Comparison of ENCODE assay signal across 8 cellular contexts in the genomic region with DNA sequence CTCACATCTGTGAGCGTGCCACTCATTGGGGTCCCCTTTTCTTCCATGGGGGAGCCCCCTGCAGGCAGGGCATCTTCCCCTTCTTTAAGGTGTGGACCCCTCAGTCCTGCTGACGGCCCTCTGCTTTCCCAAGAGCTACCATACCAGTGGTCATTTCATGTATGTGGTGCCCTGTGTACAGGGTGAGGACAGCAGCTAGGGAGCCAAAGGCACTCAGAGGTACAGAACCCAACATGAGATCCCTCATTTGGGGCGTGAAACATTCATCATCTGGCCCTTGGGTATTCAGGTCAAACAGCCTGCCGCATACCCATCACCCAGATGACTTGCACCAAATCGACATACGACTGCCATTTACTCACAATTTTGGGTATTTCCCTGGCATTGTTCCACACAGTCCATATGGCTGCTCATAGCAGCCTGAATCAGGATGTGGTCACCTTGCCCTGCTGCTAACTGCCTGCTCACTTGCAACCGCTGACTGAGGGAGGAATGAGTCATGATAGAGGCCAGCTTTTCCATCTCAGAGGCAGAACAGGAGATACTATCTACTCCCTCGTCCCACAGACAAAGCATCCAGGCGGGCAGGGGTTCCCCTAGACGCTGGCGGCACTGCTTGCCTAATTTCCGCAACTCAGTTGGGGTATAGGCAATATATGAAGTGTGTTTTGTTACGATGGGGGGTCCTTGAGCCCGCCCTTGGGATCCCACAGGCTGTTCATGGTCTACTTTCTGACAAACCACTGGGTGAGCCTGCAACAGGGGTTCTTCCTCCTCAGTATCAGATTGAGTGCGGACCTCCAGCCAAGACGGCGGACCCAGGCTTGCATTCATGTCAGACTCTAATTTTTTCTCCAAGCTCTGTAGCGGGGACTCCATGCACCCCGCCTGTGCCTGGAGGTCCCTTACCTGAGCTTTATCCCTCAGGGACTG.
A peak's percentile ranks its signal among the peaks of the same experiment; 100 is the strongest.
DNase-seq lines count a peak whose midpoint lies in the region; ATAC-seq and TF ChIP-seq lines count a peak whose summit lies in the region.

No MANE protein-coding gene starts in this region.

- H3K9me2 ChIP-seq in PC-9 (ENCODE audit: insufficient read depth) = no peaks in the 10 kb centered on the region

- H2AFZ ChIP-seq in PC-9 = no peak overlapping the region; the same call in 1 of the 2 replicates

- H3K27ac ChIP-seq in PC-9 (no peak overlapping the region), tibial artery (no peak overlapping the region), mesendoderm (ENCODE audit: low read depth, low read length) (no peak overlapping the region)

- BruUV-seq in PC-9 (replicated peaks; lab: Mats Ljungman, UMichigan) = no TSS peak

- H3K18ac ChIP-seq in mesendoderm (ENCODE audit: low read length) = no peak overlapping the region

- no peak overlapping the region for H4K5ac ChIP-seq in mesendoderm (ENCODE audit: low read length)

- peak; percentile 35 for DNase-seq in activated naive CD4-positive, alpha-beta T cell treated with Interleukin-2 at 50 U/mL for 16 hours
- DNase-seq in activated naive CD4-positive, alpha-beta T cell (lab: John Stamatoyannopoulos, UW) = no peak
- DNase-seq in PC-9 (peak; percentile 50 to 54), fibroblast of pulmonary artery (ENCODE audit: low read depth) (peak; percentile 54), tibial artery (no peak), NCI-H510A treated with DMSO at 0.1 percent for 48 hours (lab: John Stamatoyannopoulos, UW) (no peak), mesendoderm (no peak)

- H3K23ac ChIP-seq in mesendoderm (ENCODE audit: low read length) = no peak overlapping the region

- H3K27me3 ChIP-seq in PC-9 (ENCODE audit: insufficient read depth, low read depth) (no peaks in the 10 kb centered on the region), tibial artery (no peaks in the 10 kb centered on the region), mesendoderm (ENCODE audit: insufficient read depth, low read length, poor library complexity) (no peaks in the 10 kb centered on the region)

- H3K9me3 ChIP-seq in PC-9 (ENCODE audit: insufficient read depth, low read depth) (no peaks in the 10 kb centered on the region), tibial artery (no peaks in the 10 kb centered on the region)

- no peaks in the 10 kb centered on the region for H3K79me2 ChIP-seq in PC-9 (ENCODE audit: low read depth)
- no peaks in the 10 kb centered on the region for H3K79me2 ChIP-seq in mesendoderm (ENCODE audit: control insufficient read depth, insufficient read depth, low read length)

- no peak overlapping the region for H4K8ac ChIP-seq in mesendoderm (ENCODE audit: low read depth, low read length)

- no peak overlapping the region for H2AK5ac ChIP-seq in mesendoderm (ENCODE audit: low read length)

- no peak overlapping the region for H3K4ac ChIP-seq in mesendoderm (ENCODE audit: low read depth, low read length)

- no peak overlapping the region for H2BK5ac ChIP-seq in mesendoderm (ENCODE audit: low read length)

- CTCF ChIA-PET in PC-9 (lab: Charles Lee) = interaction anchor here (0.6 kb wide), 1 partner anchor 218 kb away, joined by 3 read pairs; no protein-coding TSS in a partner anchor

- ATAC-seq in HG02938 (IDR thresholded peaks at IDR 0.05; ENCODE audit: unreplicated experiment) = peak; percentile 73

- H3K4me1 ChIP-seq in PC-9 (replicated peaks; ENCODE audit: insufficient read depth) (peaks cover 17% of the 10 kb centered on the region), tibial artery (no peaks in the 10 kb centered on the region), mesendoderm (ENCODE audit: control insufficient read depth, low read depth, low read length) (no peaks in the 10 kb centered on the region)

- H3K4me3 ChIP-seq in PC-9 (no peak overlapping the region), fibroblast of pulmonary artery (replicated peaks; ENCODE audit: low read depth, low read length) (no peak overlapping the region), tibial artery (no peak overlapping the region), mesendoderm (ENCODE audit: low read length) (no peak overlapping the region)

- no peak overlapping the region for H3K9ac ChIP-seq in mesendoderm (ENCODE audit: low read length)

- H2BK120ac ChIP-seq in mesendoderm (ENCODE audit: low read depth, low read length) = no peak overlapping the region

- TF ChIP-seq CTCF in PC-9 (conservative IDR thresholded peaks at IDR 0.05) (no peak), fibroblast of pulmonary artery (IDR thresholded peaks at IDR 0.05; ENCODE audit: low read length, missing control alignments) (no peak), tibial artery (IDR thresholded peaks at IDR 0.05) (no peak)

- H3K56ac ChIP-seq in mesendoderm (ENCODE audit: low read length) = no peak overlapping the region

- H4K20me1 ChIP-seq in PC-9 (ENCODE audit: insufficient read depth) = no peaks in the 10 kb centered on the region

- H3K36me3 ChIP-seq in PC-9 (ENCODE audit: low read depth) (no peaks in the 10 kb centered on the region), tibial artery (no peaks in the 10 kb centered on the region), mesendoderm (ENCODE audit: control insufficient read depth, insufficient read depth, low read length) (no peaks in the 10 kb centered on the region)

- peaks cover 5% of the 10 kb centered on the region; the same call in 1 of the 2 replicates for H3F3A ChIP-seq in PC-9 (ENCODE audit: insufficient read depth, low read depth)

- H3K4me2 ChIP-seq in PC-9 = peak overlapping the region; percentile 56
- H3K4me2 ChIP-seq in mesendoderm (ENCODE audit: low read length) = no peak overlapping the region

- WGBS in mesendoderm (ENCODE audit: extremely low coverage, insufficient coverage, low lambda C conversion rate) = no CpG with 5 or more reads among the region's 19 CpGs

- H3K79me1 ChIP-seq in mesendoderm (ENCODE audit: low read length) = no peaks in the 10 kb centered on the region

- intact Hi-C loops in PC-9 (cut with micrococcal nuclease; ENCODE audit: unreplicated experiment) = no loop called here
- intact Hi-C loops in tibial artery (cut with DNase I; ENCODE audit: low total_unique reads) = no loop called here

- POLR2A ChIA-PET in PC-9 (lab: Charles Lee; ENCODE audit: unreplicated experiment) = no interaction called here

- H2BK15ac ChIP-seq in mesendoderm (replicated peaks; ENCODE audit: low read depth) = no peak overlapping the region

Comparison
In these comparisons a context has a peak if more than half of its experiments do, and no peak if none do; other contexts are left out.
1. DNase-seq: peak in activated naive CD4-positive, alpha-beta T cell treated with Interleukin-2 at 50 U/mL for 16 hours (single experiment), PC-9 (2 of 2) and fibroblast of pulmonary artery (single experiment); none in activated naive CD4-positive, alpha-beta T cell (0 of 4), tibial artery (0 of 2), NCI-H510A treated with DMSO at 0.1 percent for 48 hours (single experiment) and mesendoderm (single experiment).